In the genomic region with DNA sequence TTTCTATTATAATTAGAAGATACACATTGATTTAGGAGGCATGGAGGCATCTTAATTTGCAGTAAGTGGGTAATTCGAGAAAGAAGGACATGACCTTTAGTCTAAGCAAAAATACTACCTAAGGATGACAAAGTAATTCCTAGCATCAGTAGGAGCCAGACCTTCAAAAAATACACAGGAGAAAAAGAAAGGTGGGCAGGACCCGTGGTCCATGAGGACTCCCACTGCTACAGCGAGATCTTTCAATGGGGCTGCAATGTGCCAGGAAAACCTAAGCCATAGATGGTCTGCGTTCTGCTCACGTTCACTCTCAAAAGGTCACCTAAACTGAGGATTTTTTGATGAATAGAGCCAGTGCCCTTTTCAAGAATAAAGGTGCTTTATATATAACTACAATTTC, we compare ENCODE assay signal across 23 cellular contexts.
"Had no signal": no experiment of that assay in that cellular context is flagged by ENCODE, and none has a peak within 500 bp of the region (broad histone marks: within the 10 kb centered on the region; RNA-seq: fewer than 3 reads in every experiment).

No MANE protein-coding gene starts in this region.

- H3K4me1 ChIP-seq: pancreas, psoas muscle, right atrium auricular region, stomach, suprapubic skin had no signal

- H3K36me3 ChIP-seq: neutrophil, pancreas, right atrium auricular region, stomach, suprapubic skin, tibial nerve had no signal

- H3K9me3 ChIP-seq: neutrophil, pancreas, psoas muscle, right atrium auricular region, stomach, suprapubic skin, tibial nerve had no signal

- DNase-seq: activated CD4-positive, alpha-beta memory T cell treated with anti-CD3 and anti-CD28 coated beads, Interleukin-2, amount 10 ng/mL, durations not matched to agents 7 days and 5 days; activated CD4-positive, alpha-beta T cell treated with anti-CD3 and anti-CD28 coated beads, Interleukin-2, amount 10 ng/mL, durations not matched to agents 24 days and 14 days; activated effector memory CD4-positive, alpha-beta T cell treated with anti-CD3 and anti-CD28 coated beads, Interleukin-2, amount 50 U/mL, for 16 hours; activated naive CD4-positive, alpha-beta T cell treated with anti-CD3 and anti-CD28 coated beads, Interleukin-2, amount 10 ng/mL, durations not matched to agents 7 days and 5 days; activated naive CD8-positive, alpha-beta T cell treated with anti-CD3 and anti-CD28 coated beads, Interleukin-2, amount 50 U/mL, for 24 hours; activated T-cell treated with anti-CD3 and anti-CD28 coated beads for 4 hours; central memory CD4-positive, alpha-beta T cell; effector CD8-positive, alpha-beta T cell; glutamatergic neuron; hippocampal formation; left ventricle myocardium superior; pancreas; psoas muscle; stimulated activated CD4-positive, alpha-beta T cell treated with anti-CD3 and anti-CD28 coated beads, Interleukin-1b, Interleukin-23, amount 100 ng/mL, for 48 hours; stomach had no signal

- ATAC-seq: activated CD4-positive, CD25-positive, alpha-beta regulatory T cell treated with anti-CD3 and anti-CD28 coated beads, Interleukin-2, amount 50 U/mL, for 24 hours; activated naive CD8-positive, alpha-beta T cell treated with anti-CD3 and anti-CD28 coated beads, Interleukin-2, amount 50 U/mL, for 24 hours; left ventricle myocardium superior; pancreas; psoas muscle; stimulated activated memory B cell treated with anti-CD40 and anti-IgM and Interleukin-4, amounts not matched to agents 10 μg/mL and 1 μg/mL and 100 μg/mL, for 72 hours had no signal

- H3K27ac ChIP-seq: neutrophil, pancreas, psoas muscle, right atrium auricular region, stomach, suprapubic skin, tibial nerve, VCaP had no signal

- H3K27me3 ChIP-seq: pancreas, right atrium auricular region, stomach, tibial nerve had no signal

- H3K4me3 ChIP-seq: pancreas, psoas muscle, right atrium auricular region, stomach, suprapubic skin, tibial nerve had no signal

- FAIRE-seq: pancreas, urothelium cell line had no signal
